In genomic region chrX:10083809-10084208, GRCh38 we compare ENCODE assay signal across 15 cellular contexts.
DNase-seq lines count a peak whose midpoint lies in the region; ATAC-seq and FAIRE-seq lines count a peak whose summit lies in the region.
"Had no signal": no experiment of that assay in that cellular context is flagged by ENCODE, and none has a peak within 500 bp of the region (broad histone marks: within the 10 kb centered on the region; RNA-seq: fewer than 3 reads in every experiment).

No MANE protein-coding gene starts in this region.

- peak; percentile 64 for FAIRE-seq in GM19239 (lab: Jason Lieb, UNC)
- FAIRE-seq: colon, H54 had no signal

- no peak overlapping the region for H3K9ac ChIP-seq in subcutaneous abdominal adipose tissue (ENCODE audit: low read length in 5 of 5)

- intact Hi-C loops in activated T-helper 2 cell treated with anti-CD3 and anti-CD28 coated beads, Interferon-gamma antibody, Interleukin-2, Interleukin-4, amounts not matched to agents 10 μg/mL and 5 μg/mL and 100 μg/mL, durations not matched to agents 14 hours and 24 hours and 36 hours (cut with micrococcal nuclease) = loop anchor here (1.0 to 2.0 kb wide), 3 partner anchors 14 to 79 kb away; no protein-coding TSS in a partner anchor

- peaks cover 0 to 34% (median 9%) of the 10 kb centered on the region in 5 donors for H3K4me1 ChIP-seq in subcutaneous abdominal adipose tissue (ENCODE audit: control insufficient read depth in 5 of 5, insufficient read depth in 5 of 5, low read length in 5 of 5)

- no peak for ATAC-seq in GM18498 (IDR thresholded peaks at IDR 0.05; ENCODE audit: unreplicated experiment)
- ATAC-seq: SK-N-SH treated with all-trans-retinoic acid at 6 μM for 48 hours had no signal

- no peaks in the 10 kb centered on the region for H3K27me3 Mint-ChIP-seq in activated T-helper 2 cell treated with anti-CD3 and anti-CD28 coated beads, Interferon-gamma antibody, Interleukin-2, Interleukin-4, amounts not matched to agents 10 μg/mL and 5 μg/mL and 100 μg/mL, durations not matched to agents 14 hours and 24 hours and 36 hours (ENCODE audit: low read depth)

- H3K27ac ChIP-seq in layer of hippocampus (ENCODE audit: low read depth, low read length) = peak overlapping the region; percentile 81
- peak overlapping the region; percentile 65 for H3K27ac ChIP-seq in subcutaneous abdominal adipose tissue (ENCODE audit: low read depth, low read length)

- H3K4me1 Mint-ChIP-seq in activated T-helper 2 cell treated with anti-CD3 and anti-CD28 coated beads, Interferon-gamma antibody, Interleukin-2, Interleukin-4, amounts not matched to agents 10 μg/mL and 5 μg/mL and 100 μg/mL, durations not matched to agents 14 hours and 24 hours and 36 hours (ENCODE audit: low read depth) = peaks cover 34% of the 10 kb centered on the region

- H3K4me3 Mint-ChIP-seq in activated T-helper 2 cell treated with anti-CD3 and anti-CD28 coated beads, Interferon-gamma antibody, Interleukin-2, Interleukin-4, amounts not matched to agents 10 μg/mL and 5 μg/mL and 100 μg/mL, durations not matched to agents 14 hours and 24 hours and 36 hours (ENCODE audit: low read depth) = no peak overlapping the region

- H3K9me3 Mint-ChIP-seq in activated T-helper 2 cell treated with anti-CD3 and anti-CD28 coated beads, Interferon-gamma antibody, Interleukin-2, Interleukin-4, amounts not matched to agents 10 μg/mL and 5 μg/mL and 100 μg/mL, durations not matched to agents 14 hours and 24 hours and 36 hours = no peaks in the 10 kb centered on the region

- H3K36me3 ChIP-seq in subcutaneous abdominal adipose tissue (ENCODE audit: control insufficient read depth in 5 of 5, insufficient read depth in 5 of 5, low read length in 5 of 5) = peaks cover 0 to 12% (median 4%) of the 10 kb centered on the region in 5 donors

- peak overlapping the region in 1 of 5 donors; percentile 65 for H3K4me3 ChIP-seq in subcutaneous abdominal adipose tissue (ENCODE audit: low read depth in 1 of 5, low read length in 5 of 5)

- peaks cover 34% of the 10 kb centered on the region for H3K36me3 Mint-ChIP-seq in activated T-helper 2 cell treated with anti-CD3 and anti-CD28 coated beads, Interferon-gamma antibody, Interleukin-2, Interleukin-4, amounts not matched to agents 10 μg/mL and 5 μg/mL and 100 μg/mL, durations not matched to agents 14 hours and 24 hours and 36 hours (ENCODE audit: low read depth)

- H3K27me3 ChIP-seq in layer of hippocampus (ENCODE audit: control insufficient read depth, insufficient read depth, low read length) = no peaks in the 10 kb centered on the region
- peaks cover 0 to 12% (median 3%) of the 10 kb centered on the region in 5 donors for H3K27me3 ChIP-seq in subcutaneous abdominal adipose tissue (ENCODE audit: control insufficient read depth in 5 of 5, insufficient read depth in 4 of 5, low read length in 5 of 5)

- no peaks in the 10 kb centered on the region for H3K9me3 ChIP-seq in subcutaneous abdominal adipose tissue (ENCODE audit: control insufficient read depth in 5 of 5, low read length in 5 of 5)

- DNase-seq in GM19239 (ENCODE audit: insufficient read length, low spot score) (no peak), NOMO-1 (lab: John Stamatoyannopoulos, UW; ENCODE audit: unreplicated experiment in 2 of 2) (no peak), DMS79 treated with DMSO at 0.1 percent for 48 hours (lab: John Stamatoyannopoulos, UW) (no peak)
- DNase-seq in activated T-helper 2 cell treated with anti-CD3 and anti-CD28 coated beads, Interferon-gamma antibody, Interleukin-2, Interleukin-4, amounts not matched to agents 10 μg/mL and 5 μg/mL and 100 μg/mL, durations not matched to agents 14 hours and 24 hours and 36 hours (ENCODE audit: low spot score) = no peak
- DNase-seq: activated CD4-positive, alpha-beta T cell treated with anti-CD3 and anti-CD28 coated beads for 48 hours; activated gamma-delta T cell treated with Interleukin-2 at 50 U/mL for 16 hours; NCI-H82; stimulated activated CD4-positive, alpha-beta T cell treated with anti-CD3 and anti-CD28 coated beads, Interleukin-2, amount 100 ng/mL, for 24 hours; stimulated activated naive CD4-positive, alpha-beta T cell treated with Interleukin-2 at 50 U/mL for 16 hours had no signal

- peak overlapping the region; percentile 60 for H3K27ac Mint-ChIP-seq in activated T-helper 2 cell treated with anti-CD3 and anti-CD28 coated beads, Interferon-gamma antibody, Interleukin-2, Interleukin-4, amounts not matched to agents 10 μg/mL and 5 μg/mL and 100 μg/mL, durations not matched to agents 14 hours and 24 hours and 36 hours
